Comparison of ENCODE assay signal across 1 cellular context in genomic region chr19:17296278-17296677, GRCh38.
TF ChIP-seq lines count a peak whose summit lies in the region.

No MANE protein-coding gene starts in this region.

TF ChIP-seq in HEK293, 187 proteins besides CTCF, POLR2A, EP300 and RAD21 (continued from another document):
- TF ChIP-seq ZNF707 (tag by site-specific recombination; IDR thresholded peaks at IDR 0.05) (no peak), ZNF10 (tag by site-specific recombination; IDR thresholded peaks at IDR 0.05) (0 out of 2 replicates have a peak, but pooled peaks have one; percentile 11), KLF10 (tag by site-specific recombination; IDR thresholded peaks at IDR 0.05) (no peak), OVOL3 (tag by site-specific recombination; IDR thresholded peaks at IDR 0.05) (no peak), ZNF747 (tag by site-specific recombination; IDR thresholded peaks at IDR 0.05) (no peak), ZNF132 (tag by site-specific recombination; IDR thresholded peaks at IDR 0.05; ENCODE audit: borderline replicate concordance) (no peak), ZNF600 (tag by site-specific recombination; IDR thresholded peaks at IDR 0.05) (peak; percentile 70), ZNF23 (tag by site-specific recombination; IDR thresholded peaks at IDR 0.05; ENCODE audit: borderline replicate concordance) (no peak), ZBTB26 (tag by site-specific recombination; optimal IDR thresholded peaks at IDR 0.05) (no peak), ZNF664 (tag by site-specific recombination; IDR thresholded peaks at IDR 0.05) (no peak)
